ENCODE assay signal across 12 cellular contexts in genomic region chr5:61029456-61030162, GRCh38.
"Had no signal": no experiment of that assay in that cellular context is flagged by ENCODE, and none has a peak within 500 bp of the region (broad histone marks: within the 10 kb centered on the region; RNA-seq: fewer than 3 reads in every experiment).

No MANE protein-coding gene starts in this region.

- H3K36me3 ChIP-seq: heart left ventricle, transverse colon had no signal

- H3K27ac ChIP-seq: foreskin keratinocyte, heart left ventricle, skin epidermis, transverse colon had no signal

- H3K9me3 ChIP-seq: transverse colon had no signal

- H3K4me1 ChIP-seq: foreskin keratinocyte, transverse colon had no signal

- H3K27me3 ChIP-seq: foreskin keratinocyte, heart left ventricle, transverse colon had no signal

- H3K4me3 ChIP-seq: heart left ventricle, skin epidermis, transverse colon had no signal

- DNase-seq: activated CD4-positive, alpha-beta T cell treated with anti-CD3 and anti-CD28 coated beads, Interleukin-2, amount 50 U/mL, for 1 hour; activated naive CD4-positive, alpha-beta T cell treated with anti-CD3 and anti-CD28 coated beads, Interleukin-2, amount 10 ng/mL, durations not matched to agents 7 days and 5 days; cerebellar nuclear complex; dermis blood vessel endothelial cell; endodermal cell; erythroblast; foreskin keratinocyte; heart left ventricle; mesendoderm; T-helper 2 cell; transverse colon had no signal
